Comparison of ENCODE assay signal across 8 cellular contexts in the genomic region with DNA sequence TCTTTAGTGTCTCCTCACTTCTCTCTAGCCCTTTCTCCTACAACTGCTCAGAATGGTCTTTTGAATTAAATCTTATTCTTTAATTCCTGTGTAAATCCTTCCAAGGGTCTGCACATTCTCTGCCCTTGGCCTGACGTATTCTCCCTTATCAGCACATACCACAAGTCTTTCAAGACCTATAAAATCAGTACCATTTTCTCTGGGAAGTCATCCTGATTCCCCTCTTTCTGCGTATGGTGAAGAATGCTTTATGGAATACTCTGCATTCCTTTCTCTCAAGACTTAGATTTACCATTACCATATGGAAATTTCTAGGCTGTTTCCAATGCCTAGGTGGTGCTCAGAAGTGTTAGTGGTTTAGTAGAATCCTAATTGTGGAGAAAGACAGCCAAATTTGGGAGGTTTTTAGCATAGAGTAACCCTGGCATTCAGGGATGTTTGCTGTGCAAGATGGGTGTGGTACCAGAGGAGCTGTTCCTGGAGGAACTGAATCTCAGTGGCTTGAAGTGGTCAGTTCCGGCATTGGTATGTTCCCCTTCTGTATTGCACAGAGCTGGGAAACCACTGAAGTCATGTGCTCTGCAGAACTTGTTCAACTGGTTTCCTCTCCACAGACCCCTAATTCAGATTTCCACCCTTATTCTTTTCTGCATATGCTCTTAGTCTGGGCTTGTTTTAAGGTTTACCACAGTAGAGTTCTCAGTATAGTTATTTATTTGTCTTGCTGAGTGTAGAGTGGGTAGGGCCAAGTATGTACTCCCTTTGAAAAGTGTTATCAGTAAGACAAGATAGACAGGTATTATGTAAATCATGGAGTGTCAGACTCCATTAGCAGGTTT. TPM values are rescaled to one million over a fixed set of nuclear protein-coding genes. Genes with fewer than 3 reads are reported as not detected.
DNase-seq lines count a peak whose midpoint lies in the region; ATAC-seq lines count a peak whose summit lies in the region.

No MANE protein-coding gene starts in this region.

- no peaks in the 10 kb centered on the region for H3K36me3 ChIP-seq in iPS DF 6.9 (ENCODE audit: control insufficient read depth, insufficient read depth, low read length)
- H3K36me3 ChIP-seq in subcutaneous abdominal adipose tissue (ENCODE audit: control insufficient read depth in 5 of 5, insufficient read depth in 5 of 5, low read length in 5 of 5) = no peaks in the 10 kb centered on the region

- H3K4me1 ChIP-seq in iPS DF 6.9 (ENCODE audit: control insufficient read depth, insufficient read depth, low read length) = peaks cover 7% of the 10 kb centered on the region; the same call in 1 of the 2 replicates
- H3K4me1 ChIP-seq in subcutaneous abdominal adipose tissue (ENCODE audit: control insufficient read depth in 5 of 5, insufficient read depth in 5 of 5, low read length in 5 of 5) = peaks cover 2 to 51% (median 44%) of the 10 kb centered on the region in 5 donors

- H3K9me3 ChIP-seq in iPS DF 6.9 (ENCODE audit: control insufficient read depth, insufficient read depth, low read length) = no peaks in the 10 kb centered on the region
- H3K9me3 ChIP-seq in subcutaneous abdominal adipose tissue (ENCODE audit: control insufficient read depth in 5 of 5, low read length in 5 of 5) = no peaks in the 10 kb centered on the region

- peak; percentile 48 for DNase-seq in GM03348 (ENCODE audit: low spot score)
- DNase-seq in KG1 (lab: John Stamatoyannopoulos, UW) = peak; percentile 8
- peak; percentile 54 for DNase-seq in activated CD8-positive, alpha-beta T cell treated with anti-CD3 and anti-CD28 coated beads, Interleukin-2, amount 10 ng/mL, durations not matched to agents 7 days and 5 days
- peak; percentile 57 for DNase-seq in iPS DF 6.9 (ENCODE audit: low read depth, low spot score)
- no peak for DNase-seq in NCI-H2081 (lab: John Stamatoyannopoulos, UW)
- DNase-seq in cortex of kidney (lab: John Stamatoyannopoulos, UW) = no peak

- peak overlapping the region; percentile 74 for H3K27ac Mint-ChIP-seq in activated CD8-positive, alpha-beta T cell treated with anti-CD3 and anti-CD28 coated beads, Interleukin-2, amount 10 ng/mL, durations not matched to agents 7 days and 5 days

- H3K9me3 Mint-ChIP-seq in activated CD8-positive, alpha-beta T cell treated with anti-CD3 and anti-CD28 coated beads, Interleukin-2, amount 10 ng/mL, durations not matched to agents 7 days and 5 days (ENCODE audit: insufficient read depth) = peaks cover 2% of the 10 kb centered on the region

- POLR2A ChIA-PET in activated CD8-positive, alpha-beta T cell treated with anti-CD3 and anti-CD28 coated beads, Interleukin-2, amount 10 ng/mL, durations not matched to agents 7 days and 5 days (lab: Charles Lee) = interaction anchor here (0.8 to 2.3 kb wide), 4 partner anchors 9 to 36 kb away, joined by 3 to 12 read pairs (median 4); a partner anchor contains a TSS

- H3K4me3 ChIP-seq in iPS DF 6.9 (ENCODE audit: low read length) = no peak overlapping the region
- peak overlapping the region in 3 of 5 donors; percentile 1 to 13 (median 2) for H3K4me3 ChIP-seq in subcutaneous abdominal adipose tissue (ENCODE audit: low read depth in 1 of 5, low read length in 5 of 5)

- peaks cover 78% of the 10 kb centered on the region for H3K4me1 Mint-ChIP-seq in activated CD8-positive, alpha-beta T cell treated with anti-CD3 and anti-CD28 coated beads, Interleukin-2, amount 10 ng/mL, durations not matched to agents 7 days and 5 days (ENCODE audit: low read depth)

- H3K4me3 Mint-ChIP-seq in activated CD8-positive, alpha-beta T cell treated with anti-CD3 and anti-CD28 coated beads, Interleukin-2, amount 10 ng/mL, durations not matched to agents 7 days and 5 days = peak overlapping the region; percentile 37

- peak; percentile 75 for ATAC-seq in GM21737 (IDR thresholded peaks at IDR 0.05; ENCODE audit: unreplicated experiment)
- ATAC-seq in activated CD8-positive, alpha-beta T cell treated with anti-CD3 and anti-CD28 coated beads, Interleukin-2, amount 10 ng/mL, durations not matched to agents 7 days and 5 days = peak; percentile 57

- peaks cover 54% of the 10 kb centered on the region for H3K36me3 Mint-ChIP-seq in activated CD8-positive, alpha-beta T cell treated with anti-CD3 and anti-CD28 coated beads, Interleukin-2, amount 10 ng/mL, durations not matched to agents 7 days and 5 days (ENCODE audit: low read depth)

- no peak overlapping the region for H3K9ac ChIP-seq in subcutaneous abdominal adipose tissue (ENCODE audit: low read length in 5 of 5)

- no CpG with 5 or more reads among the region's 3 CpGs for WGBS in iPS DF 6.9 (ENCODE audit: insufficient coverage, insufficient read length)

- CTCF ChIA-PET in activated CD8-positive, alpha-beta T cell treated with anti-CD3 and anti-CD28 coated beads, Interleukin-2, amount 10 ng/mL, durations not matched to agents 7 days and 5 days (lab: Charles Lee) = interaction anchor here (0.6 to 1.6 kb wide), 11 partner anchors 11 to 520 kb away, joined by 3 to 8 read pairs (median 4); no protein-coding TSS in a partner anchor

- H3K27me3 ChIP-seq in iPS DF 6.9 (ENCODE audit: control insufficient read depth, insufficient read depth, low read length) = no peaks in the 10 kb centered on the region
- H3K27me3 ChIP-seq in subcutaneous abdominal adipose tissue (ENCODE audit: control insufficient read depth in 5 of 5, insufficient read depth in 4 of 5, low read length in 5 of 5) = no peaks in the 10 kb centered on the region

- H3K27ac ChIP-seq in iPS DF 6.9 (ENCODE audit: low read length) (peak overlapping the region; percentile 42), subcutaneous abdominal adipose tissue (ENCODE audit: low read depth, low read length) (peak overlapping the region; percentile 42)

- no peaks in the 10 kb centered on the region for H3K27me3 Mint-ChIP-seq in activated CD8-positive, alpha-beta T cell treated with anti-CD3 and anti-CD28 coated beads, Interleukin-2, amount 10 ng/mL, durations not matched to agents 7 days and 5 days (ENCODE audit: low read depth)

RNA-seq across cellular contexts. Expression of a gene that starts 24.5 kb away (rescaled TPM):
- total RNA-seq in activated CD8-positive, alpha-beta T cell treated with anti-CD3 and anti-CD28 coated beads, Interleukin-2, amount 10 ng/mL, durations not matched to agents 7 days and 5 days = 100 to 1,000 TPM; 249 to 257 TPM

Comparison
In these comparisons a context has a peak if more than half of its experiments do, and no peak if none do; other contexts are left out.
1. DNase-seq: peak in GM03348 (single experiment), KG1 (single experiment), activated CD8-positive, alpha-beta T cell treated with anti-CD3 and anti-CD28 coated beads, Interleukin-2, amount 10 ng/mL, durations not matched to agents 7 days and 5 days (single experiment) and iPS DF 6.9 (single experiment); none in NCI-H2081 (0 of 2) and cortex of kidney (single experiment).